In genomic region chr1:14347776-14348175, GRCh38 we compare ENCODE assay signal across 3 cellular contexts.
"Had no signal": no experiment of that assay in that cellular context is flagged by ENCODE, and none has a peak within 500 bp of the region (broad histone marks: within the 10 kb centered on the region; RNA-seq: fewer than 3 reads in every experiment).

No MANE protein-coding gene starts in this region.

- H3K4me3 ChIP-seq: GM12878 had no signal

- DNase-seq: GDM1, GF-D8 had no signal

- ATAC-seq: GM12878 had no signal
